34 cellular contexts compared by ENCODE assay signal in the genomic region with DNA sequence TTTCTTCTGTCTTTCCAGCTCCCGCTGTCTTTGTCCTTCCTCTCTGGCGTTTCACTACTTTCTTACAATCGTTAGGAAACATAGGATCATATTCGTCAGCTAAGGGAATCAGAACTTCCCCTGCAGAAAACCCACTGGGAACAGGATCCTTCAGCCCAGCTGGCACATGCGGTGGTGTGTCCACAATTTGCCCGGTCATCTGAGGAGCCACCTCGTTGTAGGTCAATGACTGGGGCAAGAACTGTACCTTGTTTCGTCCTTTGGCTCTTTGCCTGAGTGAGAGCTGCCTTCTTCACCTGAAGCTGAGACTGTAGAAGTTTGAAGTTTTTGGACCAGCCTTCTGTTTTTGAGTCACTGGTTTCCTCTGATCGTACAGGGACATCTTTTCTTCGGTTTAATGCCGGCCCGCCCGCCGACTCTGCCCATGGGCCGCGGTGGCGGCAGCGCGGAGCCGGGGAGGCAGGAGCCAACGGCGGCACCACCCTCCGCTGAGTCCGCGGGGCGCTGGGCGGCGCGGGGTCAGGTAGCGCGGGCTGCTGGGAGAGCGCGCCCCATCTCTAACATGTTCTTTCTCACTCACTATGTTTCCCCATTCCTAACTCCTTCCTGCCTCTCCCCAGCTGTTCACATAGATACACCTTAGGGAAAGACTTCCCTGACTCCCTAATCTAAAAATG.
"Had no signal": no experiment of that assay in that cellular context is flagged by ENCODE, and none has a peak within 500 bp of the region (broad histone marks: within the 10 kb centered on the region; RNA-seq: fewer than 3 reads in every experiment).

No MANE protein-coding gene starts in this region.

- H3K36me3 ChIP-seq: adrenal gland, breast epithelium, cardiac muscle cell, colonic mucosa, esophagus squamous epithelium, gastroesophageal sphincter, WERI-Rb-1 had no signal

- H3K4me3 ChIP-seq: adrenal gland, body of pancreas, breast epithelium, cardiac muscle cell, colonic mucosa, esophagus squamous epithelium, gastroesophageal sphincter had no signal

- H3K27me3 ChIP-seq: adrenal gland, body of pancreas, breast epithelium, cardiac muscle cell, colonic mucosa, esophagus squamous epithelium, gastroesophageal sphincter had no signal

- H3K4me3 Mint-ChIP-seq: activated B cell treated with CpG ODN at 0.5 μM for 24 hours; activated CD8-positive, alpha-beta T cell treated with anti-CD3 and anti-CD28 coated beads for 36 hours; activated naive CD4-positive, alpha-beta T cell treated with anti-CD3 and anti-CD28 coated beads, Interleukin-2, amount 50 U/mL, for 24 hours; activated naive CD8-positive, alpha-beta T cell treated with anti-CD3 and anti-CD28 coated beads for 36 hours; activated naive CD8-positive, alpha-beta T cell treated with anti-CD3 and anti-CD28 coated beads, Interleukin-2, amount 50 U/mL, for 24 hours; activated T-cell treated with anti-CD3 and anti-CD28 coated beads, Interleukin-2, amount 50 U/mL, for 4 hours; activated T-helper 17 cell treated with anti-CD3 and anti-CD28 coated beads, Interleukin-2, amount 50 U/mL, for 72 hours; T-helper 17 cell; T-helper 2 cell treated with Interferon-gamma antibody and Interleukin-4, amounts not matched to agents 5 μg/mL and 100 μg/mL, for 36 hours had no signal

- H3K27ac Mint-ChIP-seq: activated B cell treated with CpG ODN at 0.5 μM for 24 hours; activated CD8-positive, alpha-beta T cell treated with anti-CD3 and anti-CD28 coated beads for 36 hours; activated naive CD4-positive, alpha-beta T cell treated with anti-CD3 and anti-CD28 coated beads, Interleukin-2, amount 50 U/mL, for 24 hours; activated naive CD8-positive, alpha-beta T cell treated with anti-CD3 and anti-CD28 coated beads for 36 hours; activated naive CD8-positive, alpha-beta T cell treated with anti-CD3 and anti-CD28 coated beads, Interleukin-2, amount 50 U/mL, for 24 hours; activated T-helper 17 cell treated with anti-CD3 and anti-CD28 coated beads, Interleukin-2, amount 50 U/mL, for 72 hours; T-helper 17 cell; T-helper 2 cell treated with Interferon-gamma antibody and Interleukin-4, amounts not matched to agents 5 μg/mL and 100 μg/mL, for 36 hours had no signal

- DNase-seq: activated B cell treated with CpG ODN at 0.5 μM for 24 hours; activated CD4-positive, alpha-beta T cell treated with anti-CD3 and anti-CD28 coated beads for 48 hours; activated CD4-positive, alpha-beta T cell treated with anti-CD3 and anti-CD28 coated beads, Interleukin-2, amount 50 U/mL, for 1 hour; activated CD4-positive, alpha-beta T cell treated with anti-CD3 and anti-CD28 coated beads, Interleukin-2, amount 50 U/mL, for 48 hours; activated CD8-positive, alpha-beta memory T cell treated with anti-CD3 and anti-CD28 coated beads for 24 hours; activated CD8-positive, alpha-beta T cell treated with anti-CD3 and anti-CD28 coated beads for 36 hours; activated effector memory CD4-positive, alpha-beta T cell treated with Interleukin-2 at 50 U/mL for 16 hours; activated gamma-delta T cell treated with Interleukin-2 at 50 U/mL for 16 hours; activated naive CD4-positive, alpha-beta T cell treated with Interleukin-2 at 50 U/mL for 16 hours; activated naive CD8-positive, alpha-beta T cell treated with anti-CD3 and anti-CD28 coated beads for 36 hours; activated naive CD8-positive, alpha-beta T cell treated with anti-CD3 and anti-CD28 coated beads, Interleukin-2, amount 50 U/mL, for 24 hours; activated T-cell treated with anti-CD3 and anti-CD28 coated beads, Interleukin-2, amount 50 U/mL, for 4 hours; adrenal gland; amygdala; aorta; body of pancreas; central memory CD4-positive, alpha-beta T cell; cerebellar nuclear complex; colonic mucosa; effector CD8-positive, alpha-beta T cell; esophagus squamous epithelium; foreskin melanocyte; T-helper 1 cell; T-helper 17 cell; T1000; WERI-Rb-1 had no signal

- ATAC-seq: activated CD4-positive, CD25-positive, alpha-beta regulatory T cell treated with anti-CD3 and anti-CD28 coated beads, Interleukin-2, amount 50 U/mL, for 24 hours; activated CD8-positive, alpha-beta T cell treated with anti-CD3 and anti-CD28 coated beads for 36 hours; activated naive CD8-positive, alpha-beta T cell treated with anti-CD3 and anti-CD28 coated beads, Interleukin-2, amount 50 U/mL, for 24 hours; activated T-cell treated with anti-CD3 and anti-CD28 coated beads, Interleukin-2, amount 50 U/mL, for 4 hours; activated T-helper 17 cell treated with anti-CD3 and anti-CD28 coated beads, Interleukin-2, amount 50 U/mL, for 72 hours; body of pancreas; gastroesophageal sphincter; T-helper 17 cell had no signal

- H3K36me3 Mint-ChIP-seq: activated naive CD4-positive, alpha-beta T cell treated with anti-CD3 and anti-CD28 coated beads, Interleukin-2, amount 50 U/mL, for 24 hours; activated naive CD8-positive, alpha-beta T cell treated with anti-CD3 and anti-CD28 coated beads for 36 hours had no signal

- H3K4me1 Mint-ChIP-seq: activated B cell treated with CpG ODN at 0.5 μM for 24 hours; activated naive CD4-positive, alpha-beta T cell treated with anti-CD3 and anti-CD28 coated beads, Interleukin-2, amount 50 U/mL, for 24 hours; activated naive CD8-positive, alpha-beta T cell treated with anti-CD3 and anti-CD28 coated beads for 36 hours; activated naive CD8-positive, alpha-beta T cell treated with anti-CD3 and anti-CD28 coated beads, Interleukin-2, amount 50 U/mL, for 24 hours; activated T-helper 17 cell treated with anti-CD3 and anti-CD28 coated beads, Interleukin-2, amount 50 U/mL, for 72 hours; T-helper 17 cell had no signal

- H3K27ac ChIP-seq: adrenal gland, body of pancreas, breast epithelium, cardiac muscle cell, colonic mucosa, epithelial cell of prostate, esophagus squamous epithelium, gastroesophageal sphincter, WERI-Rb-1 had no signal

- H3K9me3 Mint-ChIP-seq: activated B cell treated with CpG ODN at 0.5 μM for 24 hours; activated CD8-positive, alpha-beta T cell treated with anti-CD3 and anti-CD28 coated beads for 36 hours; activated naive CD4-positive, alpha-beta T cell treated with anti-CD3 and anti-CD28 coated beads, Interleukin-2, amount 50 U/mL, for 24 hours; activated naive CD8-positive, alpha-beta T cell treated with anti-CD3 and anti-CD28 coated beads for 36 hours; activated naive CD8-positive, alpha-beta T cell treated with anti-CD3 and anti-CD28 coated beads, Interleukin-2, amount 50 U/mL, for 24 hours; activated T-cell treated with anti-CD3 and anti-CD28 coated beads, Interleukin-2, amount 50 U/mL, for 4 hours; T-helper 2 cell treated with Interferon-gamma antibody and Interleukin-4, amounts not matched to agents 5 μg/mL and 100 μg/mL, for 36 hours had no signal

- H3K4me1 ChIP-seq: adrenal gland, body of pancreas, breast epithelium, colonic mucosa, esophagus squamous epithelium, gastroesophageal sphincter had no signal

- H3K27me3 Mint-ChIP-seq: activated B cell treated with CpG ODN at 0.5 μM for 24 hours; activated CD8-positive, alpha-beta T cell treated with anti-CD3 and anti-CD28 coated beads for 36 hours; activated naive CD4-positive, alpha-beta T cell treated with anti-CD3 and anti-CD28 coated beads, Interleukin-2, amount 50 U/mL, for 24 hours; activated naive CD8-positive, alpha-beta T cell treated with anti-CD3 and anti-CD28 coated beads for 36 hours; activated naive CD8-positive, alpha-beta T cell treated with anti-CD3 and anti-CD28 coated beads, Interleukin-2, amount 50 U/mL, for 24 hours; activated T-helper 17 cell treated with anti-CD3 and anti-CD28 coated beads, Interleukin-2, amount 50 U/mL, for 72 hours; T-helper 17 cell had no signal

- H3K9me3 ChIP-seq: adrenal gland, body of pancreas, breast epithelium, colonic mucosa, esophagus squamous epithelium, gastroesophageal sphincter had no signal
